Comparison of ENCODE assay signal across 1 cellular context in the genomic region with DNA sequence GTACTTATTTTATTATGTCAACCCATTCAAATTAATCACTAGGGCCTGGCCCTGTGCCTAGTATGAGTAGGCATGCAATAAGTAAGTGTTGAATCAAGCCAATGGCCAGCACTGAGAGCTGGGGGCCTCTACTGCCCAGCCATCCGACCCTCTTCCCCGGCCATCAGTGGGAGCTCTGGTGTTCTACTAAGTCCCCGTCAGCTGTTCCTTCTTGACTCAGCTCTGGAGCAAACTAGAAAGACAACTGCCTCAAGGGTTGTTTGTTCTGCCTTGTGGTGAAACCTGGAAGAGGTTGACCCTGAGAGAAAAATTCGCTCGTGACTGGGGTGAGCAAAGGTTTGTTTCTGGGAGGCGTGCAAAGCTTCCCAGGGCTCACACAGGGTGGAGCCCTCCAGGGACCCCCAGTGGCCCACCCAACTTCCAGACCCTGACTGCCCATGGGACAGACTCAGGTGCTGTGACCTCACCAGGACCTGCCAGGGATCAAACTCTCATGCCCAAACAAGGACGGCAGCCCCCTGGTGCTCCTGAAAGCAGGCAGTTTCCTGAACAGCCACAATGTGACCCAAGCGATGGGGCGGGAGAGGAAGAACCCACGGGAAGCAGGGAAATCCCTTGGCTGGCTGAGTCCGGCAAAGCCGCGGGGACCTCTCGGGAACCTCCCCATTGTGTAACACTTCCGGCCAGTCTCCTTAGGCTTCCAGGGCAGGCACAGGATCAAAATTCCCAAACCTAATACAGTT.
TF ChIP-seq lines count a peak whose summit lies in the region.

No MANE protein-coding gene starts in this region.

TF ChIP-seq in SK-N-SH treated with all-trans-retinoic acid at 6 μM for 48 hours, 23 proteins besides CTCF, POLR2A, EP300 and RAD21 (continued from another document):
- TF ChIP-seq, protein P1, sequence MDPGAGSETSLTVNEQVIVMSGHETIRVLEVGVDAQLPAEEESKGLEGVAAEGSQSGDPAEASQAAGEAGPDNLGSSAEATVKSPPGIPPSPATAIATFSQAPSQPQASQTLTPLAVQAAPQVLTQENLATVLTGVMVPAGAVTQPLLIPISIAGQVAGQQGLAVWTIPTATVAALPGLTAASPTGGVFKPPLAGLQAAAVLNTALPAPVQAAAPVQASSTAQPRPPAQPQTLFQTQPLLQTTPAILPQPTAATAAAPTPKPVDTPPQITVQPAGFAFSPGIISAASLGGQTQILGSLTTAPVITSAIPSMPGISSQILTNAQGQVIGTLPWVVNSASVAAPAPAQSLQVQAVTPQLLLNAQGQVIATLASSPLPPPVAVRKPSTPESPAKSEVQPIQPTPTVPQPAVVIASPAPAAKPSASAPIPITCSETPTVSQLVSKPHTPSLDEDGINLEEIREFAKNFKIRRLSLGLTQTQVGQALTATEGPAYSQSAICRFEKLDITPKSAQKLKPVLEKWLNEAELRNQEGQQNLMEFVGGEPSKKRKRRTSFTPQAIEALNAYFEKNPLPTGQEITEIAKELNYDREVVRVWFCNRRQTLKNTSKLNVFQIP (CRISPR knock-in tag; IDR thresholded peaks at IDR 0.05; ENCODE audit: borderline replicate concordance, low read depth), result no peak
TF ChIP-seq in SK-N-SH treated with all-trans-retinoic acid at 6 μM for 48 hours: peak in this region for 2.
